ENCODE assay signal across 1 cellular context in genomic region chr3:13497386-13497785, GRCh38.
TF ChIP-seq lines count a peak whose summit lies in the region.

No MANE protein-coding gene starts in this region.

TF ChIP-seq in GM12878, 131 proteins besides CTCF, POLR2A, EP300 and RAD21:
- TF ChIP-seq YY1 (IDR thresholded peaks at IDR 0.05; ENCODE audit: low read depth, low read length) (0 out of 2 replicates have a peak, but pooled peaks have one; percentile 19), HDAC2 (IDR thresholded peaks at IDR 0.05) (no peak), CHD2 (IDR thresholded peaks at IDR 0.05; ENCODE audit: borderline replicate concordance, low read depth, low read length) (no peak), IKZF1 (conservative IDR thresholded peaks at IDR 0.05) (peak; percentile 26; the same call in 1 of the 2 replicates), RUNX3 (IDR thresholded peaks at IDR 0.05; ENCODE audit: low read length) (peak; percentile 42; the same call in 1 of the 2 replicates)
- TF ChIP-seq, protein P1, sequence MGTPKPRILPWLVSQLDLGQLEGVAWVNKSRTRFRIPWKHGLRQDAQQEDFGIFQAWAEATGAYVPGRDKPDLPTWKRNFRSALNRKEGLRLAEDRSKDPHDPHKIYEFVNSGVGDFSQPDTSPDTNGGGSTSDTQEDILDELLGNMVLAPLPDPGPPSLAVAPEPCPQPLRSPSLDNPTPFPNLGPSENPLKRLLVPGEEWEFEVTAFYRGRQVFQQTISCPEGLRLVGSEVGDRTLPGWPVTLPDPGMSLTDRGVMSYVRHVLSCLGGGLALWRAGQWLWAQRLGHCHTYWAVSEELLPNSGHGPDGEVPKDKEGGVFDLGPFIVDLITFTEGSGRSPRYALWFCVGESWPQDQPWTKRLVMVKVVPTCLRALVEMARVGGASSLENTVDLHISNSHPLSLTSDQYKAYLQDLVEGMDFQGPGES (IDR thresholded peaks at IDR 0.05): no peak
